Comparison of ENCODE assay signal across 10 cellular contexts in genomic region chr7:131431289-131431688, GRCh38.
DNase-seq lines count a peak whose midpoint lies in the region; ATAC-seq and TF ChIP-seq lines count a peak whose summit lies in the region.
"Had no signal": no experiment of that assay in that cellular context is flagged by ENCODE, and none has a peak within 500 bp of the region (broad histone marks: within the 10 kb centered on the region; RNA-seq: fewer than 3 reads in every experiment).

No MANE protein-coding gene starts in this region.

- H3K9me3 Mint-ChIP-seq in effector memory CD8-positive, alpha-beta T cell, result no peaks in the 10 kb centered on the region
- H3K9me3 Mint-ChIP-seq: activated T-helper 17 cell treated with anti-CD3 and anti-CD28 coated beads, Interleukin-2, amount 50 U/mL, for 72 hours; T-helper 1 cell treated with Interleukin-12 subunit alpha and Interleukin-12 subunit beta and Interleukin-4 antibody, amounts not matched to agents 30 μg/mL and 1 μg/mL, for 36 hours had no signal

- no peaks in the 10 kb centered on the region for H3K4me1 ChIP-seq in hepatocyte (ENCODE audit: insufficient read depth)
- peaks cover 0 to 9% of the 10 kb centered on the region in 2 donors for H3K4me1 ChIP-seq in thoracic aorta (ENCODE audit: control insufficient read depth in 1 of 2, low read depth in 2 of 2)

- H4K20me1 ChIP-seq in hepatocyte (ENCODE audit: insufficient read depth, poor library complexity, severe bottlenecking), result no peaks in the 10 kb centered on the region

- WGBS in hepatocyte (ENCODE audit: low lambda C conversion rate, missing lambda C conversion rate), result 86% methylated on average over 3 of the region's 3 CpGs

- TF ChIP-seq CTCF in hepatocyte (IDR thresholded peaks at IDR 0.05; ENCODE audit: poor library complexity) (no peak), thoracic aorta (IDR thresholded peaks at IDR 0.05) (no peak)

- no peak overlapping the region for H2AFZ ChIP-seq in hepatocyte

- peak; percentile 35 for DNase-seq in NCI-H146 treated with DMSO at 0.1 percent for 48 hours (lab: John Stamatoyannopoulos, UW; ENCODE audit: unreplicated experiment)
- peak; percentile 94 for DNase-seq in amniotic epithelial cell (ENCODE audit: low read depth)
- peak; percentile 3 for DNase-seq in hepatocyte (ENCODE audit: low spot score)
- DNase-seq in thoracic aorta (ENCODE audit: low spot score), result peak; percentile 9
- no peak for DNase-seq in dedifferentiated amniotic fluid mesenchymal stem cell (ENCODE audit: extremely low spot score)
- DNase-seq in effector memory CD8-positive, alpha-beta T cell, result no peak

- ATAC-seq in thoracic aorta (ENCODE audit: insufficient number of reproducible peaks, low FRiP score, low read depth) (no peak), HG03354 (IDR thresholded peaks at IDR 0.05; ENCODE audit: poor library complexity, severe bottlenecking, unreplicated experiment) (no peak)
- ATAC-seq in effector memory CD8-positive, alpha-beta T cell (replicated peaks), result no peak
- ATAC-seq: activated T-helper 17 cell treated with anti-CD3 and anti-CD28 coated beads, Interleukin-2, amount 50 U/mL, for 72 hours had no signal

- H3K9me3 ChIP-seq in hepatocyte (ENCODE audit: low read depth) (no peaks in the 10 kb centered on the region), thoracic aorta (no peaks in the 10 kb centered on the region)
- H3K9me3 ChIP-seq: neutrophil had no signal

- peaks cover 4 to 19% of the 10 kb centered on the region in 2 donors for H3K4me1 Mint-ChIP-seq in effector memory CD8-positive, alpha-beta T cell (ENCODE audit: low read depth in 2 of 2)

- peaks cover 45% of the 10 kb centered on the region for H3K36me3 Mint-ChIP-seq in effector memory CD8-positive, alpha-beta T cell (ENCODE audit: insufficient read depth)

- H3K4me3 Mint-ChIP-seq in effector memory CD8-positive, alpha-beta T cell, result no peak overlapping the region
- H3K4me3 Mint-ChIP-seq: activated T-helper 17 cell treated with anti-CD3 and anti-CD28 coated beads, Interleukin-2, amount 50 U/mL, for 72 hours; T-helper 1 cell treated with Interleukin-12 subunit alpha and Interleukin-12 subunit beta and Interleukin-4 antibody, amounts not matched to agents 30 μg/mL and 1 μg/mL, for 36 hours had no signal

- H3K27ac ChIP-seq in hepatocyte (no peak overlapping the region), thoracic aorta (no peak overlapping the region)
- H3K27ac ChIP-seq: neutrophil had no signal

- H3K36me3 ChIP-seq in hepatocyte (replicated peaks; ENCODE audit: insufficient read depth, low read depth) (no peaks in the 10 kb centered on the region), thoracic aorta (peaks cover 10% of the 10 kb centered on the region)

- no peaks in the 10 kb centered on the region for H3K9me2 ChIP-seq in hepatocyte (replicated peaks; ENCODE audit: insufficient read depth)

- no peaks in the 10 kb centered on the region for H3K27me3 Mint-ChIP-seq in effector memory CD8-positive, alpha-beta T cell
- H3K27me3 Mint-ChIP-seq: activated T-helper 17 cell treated with anti-CD3 and anti-CD28 coated beads, Interleukin-2, amount 50 U/mL, for 72 hours had no signal

- H3K4me3 ChIP-seq in hepatocyte, result no peak overlapping the region
- no peak overlapping the region for H3K4me3 ChIP-seq in thoracic aorta

- H3K4me2 ChIP-seq in hepatocyte, result no peak overlapping the region

- no peak overlapping the region for H3K27ac Mint-ChIP-seq in effector memory CD8-positive, alpha-beta T cell
- H3K27ac Mint-ChIP-seq: activated T-helper 17 cell treated with anti-CD3 and anti-CD28 coated beads, Interleukin-2, amount 50 U/mL, for 72 hours; T-helper 1 cell treated with Interleukin-12 subunit alpha and Interleukin-12 subunit beta and Interleukin-4 antibody, amounts not matched to agents 30 μg/mL and 1 μg/mL, for 36 hours had no signal

- H3K27me3 ChIP-seq in hepatocyte (no peaks in the 10 kb centered on the region), thoracic aorta (replicated peaks; ENCODE audit: insufficient read depth) (no peaks in the 10 kb centered on the region)
- H3K27me3 ChIP-seq: neutrophil had no signal

- peaks cover 9% of the 10 kb centered on the region for H3K79me2 ChIP-seq in hepatocyte

Comparison
In these comparisons a context has a peak if more than half of its experiments do, and no peak if none do; other contexts are left out.
1. DNase-seq: peak in NCI-H146 treated with DMSO at 0.1 percent for 48 hours (single experiment), amniotic epithelial cell (single experiment), hepatocyte (single experiment) and thoracic aorta (single experiment); none in dedifferentiated amniotic fluid mesenchymal stem cell (single experiment) and effector memory CD8-positive, alpha-beta T cell (0 of 3).